8 cellular contexts compared by ENCODE assay signal in genomic region chr10:80730522-80730921, GRCh38.
"Had no signal": no experiment of that assay in that cellular context is flagged by ENCODE, and none has a peak within 500 bp of the region (broad histone marks: within the 10 kb centered on the region; RNA-seq: fewer than 3 reads in every experiment).

No MANE protein-coding gene starts in this region.

- H3K27ac Mint-ChIP-seq: HFFc6, IgD-negative memory B cell had no signal

- H3K4me3 Mint-ChIP-seq: HFFc6, IgD-negative memory B cell had no signal

- H3K36me3 Mint-ChIP-seq: IgD-negative memory B cell had no signal

- H3K27ac ChIP-seq: GM23248, HL-60 had no signal

- H3K9me3 ChIP-seq: HAP-1 had no signal

- H3K36me3 ChIP-seq: HAP-1 had no signal

- H3K4me3 ChIP-seq: GM23248, HAP-1 had no signal

- DNase-seq: GM23248, GOT3, H7, HFFc6, KG1 had no signal

- H3K4me1 Mint-ChIP-seq: IgD-negative memory B cell had no signal

- H3K4me1 ChIP-seq: HAP-1 had no signal
